10 cellular contexts compared by ENCODE assay signal in genomic region chr4:153472122-153473037, GRCh38. TPM values are rescaled to one million over a fixed set of nuclear protein-coding genes. Genes with fewer than 3 reads are reported as not detected.
DNase-seq lines count a peak whose midpoint lies in the region; ATAC-seq and TF ChIP-seq lines count a peak whose summit lies in the region.
"Had no signal": no experiment of that assay in that cellular context is flagged by ENCODE, and none has a peak within 500 bp of the region (broad histone marks: within the 10 kb centered on the region; RNA-seq: fewer than 3 reads in every experiment).

No MANE protein-coding gene starts in this region.

- H3K9me2 ChIP-seq in OCI-LY7 (ENCODE audit: insufficient read depth, low read length) = no peaks in the 10 kb centered on the region

- peak overlapping the region; percentile 94 for H3K4me2 ChIP-seq in OCI-LY7 (ENCODE audit: low read length)

- H3K4me3 ChIP-seq in OCI-LY7 (ENCODE audit: low read depth, low read length, poor library complexity, severe bottlenecking) = peak overlapping the region; percentile 87

- peaks cover 89% of the 10 kb centered on the region for H3K4me1 Mint-ChIP-seq in activated T-cell treated with anti-CD3 and anti-CD28 coated beads, Interleukin-2, amount 50 U/mL, for 4 hours (ENCODE audit: low read depth)
- peaks cover 73% of the 10 kb centered on the region for H3K4me1 Mint-ChIP-seq in stimulated activated naive CD8-positive, alpha-beta T cell treated with anti-CD3 and anti-CD28 coated beads, Interleukin-15, amount 100 ng/mL, for 72 hours

- no peaks in the 10 kb centered on the region for H3K9me3 ChIP-seq in OCI-LY7 (ENCODE audit: low read length)

- peaks cover 80% of the 10 kb centered on the region for H4K20me1 ChIP-seq in OCI-LY7 (ENCODE audit: insufficient read depth, low read length)

- H3K27me3 Mint-ChIP-seq in activated T-cell treated with anti-CD3 and anti-CD28 coated beads, Interleukin-2, amount 50 U/mL, for 4 hours (ENCODE audit: low read depth) = no peaks in the 10 kb centered on the region
- no peaks in the 10 kb centered on the region for H3K27me3 Mint-ChIP-seq in stimulated activated naive CD8-positive, alpha-beta T cell treated with anti-CD3 and anti-CD28 coated beads, Interleukin-15, amount 100 ng/mL, for 72 hours

- H3K27ac ChIP-seq in OCI-LY7 (ENCODE audit: low read depth, low read length, poor library complexity, severe bottlenecking) = peak overlapping the region; percentile 95
- H3K27ac ChIP-seq: C4-2B had no signal

- no peak for DNase-seq in activated T-cell treated with anti-CD3 and anti-CD28 coated beads, Interleukin-2, amount 50 U/mL, for 4 hours
- no peak for DNase-seq in activated T-cell treated with anti-CD3 and anti-CD28 coated beads, Interleukin-2, amount 50 U/mL, for 1 hour
- DNase-seq in OCI-LY7 (ENCODE audit: low spot score) = no peak
- no peak for DNase-seq in stimulated activated naive CD8-positive, alpha-beta T cell treated with anti-CD3 and anti-CD28 coated beads, Interleukin-15, amount 100 ng/mL, for 72 hours
- DNase-seq in AG08395 (ENCODE audit: low spot score) = no peak
- DNase-seq in effector CD4-positive, alpha-beta T cell = no peak
- DNase-seq in H4 (ENCODE audit: low spot score) = no peak
- DNase-seq: NCI-H1930 had no signal

- H3K9me3 Mint-ChIP-seq in activated T-cell treated with anti-CD3 and anti-CD28 coated beads, Interleukin-2, amount 50 U/mL, for 4 hours = no peaks in the 10 kb centered on the region
- H3K9me3 Mint-ChIP-seq in stimulated activated naive CD8-positive, alpha-beta T cell treated with anti-CD3 and anti-CD28 coated beads, Interleukin-15, amount 100 ng/mL, for 72 hours = peaks cover 0 to 8% of the 10 kb centered on the region in 2 donors

- peaks cover 100% of the 10 kb centered on the region for H3K79me2 ChIP-seq in OCI-LY7 (ENCODE audit: insufficient read depth, low read depth, low read length)

- TF ChIP-seq CTCF in OCI-LY7 (conservative IDR thresholded peaks at IDR 0.05; ENCODE audit: low read length) = no peak

- peak in 1 of 2 donors; percentile 19 for ATAC-seq in activated T-cell treated with anti-CD3 and anti-CD28 coated beads, Interleukin-2, amount 50 U/mL, for 4 hours
- ATAC-seq in HG02840 (IDR thresholded peaks at IDR 0.05; ENCODE audit: low FRiP score, unreplicated experiment) = peak; percentile 40
- peak; percentile 71 for ATAC-seq in stimulated activated naive CD8-positive, alpha-beta T cell treated with anti-CD3 and anti-CD28 coated beads, Interleukin-15, amount 100 ng/mL, for 72 hours

- H2AFZ ChIP-seq in OCI-LY7 (ENCODE audit: low read length) = no peak overlapping the region

- peaks cover 80% of the 10 kb centered on the region for H3K4me1 ChIP-seq in OCI-LY7 (ENCODE audit: insufficient read depth, low read length, poor library complexity, severe bottlenecking)

- POLR2A ChIA-PET in OCI-LY7 (lab: Charles Lee) = interaction anchor here (0.6 to 1.0 kb wide), 3 partner anchors 11 to 741 kb away, joined by 3 to 4 read pairs (median 3); no protein-coding TSS in a partner anchor

- peak overlapping the region; percentile 93 for H3K4me3 Mint-ChIP-seq in activated T-cell treated with anti-CD3 and anti-CD28 coated beads, Interleukin-2, amount 50 U/mL, for 4 hours
- H3K4me3 Mint-ChIP-seq in stimulated activated naive CD8-positive, alpha-beta T cell treated with anti-CD3 and anti-CD28 coated beads, Interleukin-15, amount 100 ng/mL, for 72 hours = peak overlapping the region; percentile 97 to 98

- BruUV-seq in OCI-LY7 (replicated peaks; lab: Mats Ljungman, UMichigan) = no TSS peak

- CTCF ChIA-PET in OCI-LY7 (lab: Charles Lee; ENCODE audit: unreplicated experiment) = no interaction called here

- intact Hi-C loops in OCI-LY7 (cut with micrococcal nuclease; ENCODE audit: unreplicated experiment) = no loop called here

- H3K27ac Mint-ChIP-seq in stimulated activated naive CD8-positive, alpha-beta T cell treated with anti-CD3 and anti-CD28 coated beads, Interleukin-15, amount 100 ng/mL, for 72 hours = peak overlapping the region; percentile 95 to 97

- peaks cover 32% of the 10 kb centered on the region for H3K36me3 Mint-ChIP-seq in activated T-cell treated with anti-CD3 and anti-CD28 coated beads, Interleukin-2, amount 50 U/mL, for 4 hours (ENCODE audit: insufficient read depth)

- H3K36me3 ChIP-seq in OCI-LY7 (ENCODE audit: insufficient read depth, low read length) = peaks cover 100% of the 10 kb centered on the region

RNA-seq across cellular contexts. Expression of gene TMEM131L, which starts 6.2 kb away (rescaled TPM):
- 10 to 100 TPM; 37.7 to 44.0 (median 41.7) TPM for total RNA-seq in activated T-cell treated with anti-CD3 and anti-CD28 coated beads, Interleukin-2, amount 50 U/mL, for 4 hours
- 98.7 and 148 TPM in 2 replicates for total RNA-seq in OCI-LY7 (2014; rRNA removed; shearing (Covaris generic))
- 133 and 169 TPM in 2 replicates for total RNA-seq in OCI-LY7 (2022)
- 13.5 and 14.2 TPM in 2 replicates for total RNA-seq in H4 (2014; rRNA removed; shearing (Covaris generic))
